11 cellular contexts compared by ENCODE assay signal in genomic region chr13:49097374-49097773, GRCh38.
DNase-seq lines count a peak whose midpoint lies in the region; ATAC-seq, FAIRE-seq and TF ChIP-seq lines count a peak whose summit lies in the region.
"Had no signal": no experiment of that assay in that cellular context is flagged by ENCODE, and none has a peak within 500 bp of the region (broad histone marks: within the 10 kb centered on the region; RNA-seq: fewer than 3 reads in every experiment).

No MANE protein-coding gene starts in this region.

- H4K20me1 ChIP-seq in BLaER1 treated with 17β-estradiol and CSF1 and Interleukin-3, amounts not matched to agents 10 nM and 100 nM: peaks cover 0 to 3% (median 0%) of the 10 kb centered on the region in 11 experiments; a peak in 1 of 22 replicates

- H3K4me2 ChIP-seq in BLaER1 treated with 17β-estradiol and CSF1 and Interleukin-3, amounts not matched to agents 10 nM and 100 nM: peak overlapping the region in 9 of 11 experiments; percentile 6 to 48 (median 32); a peak in 12 of 22 replicates

- no peak for FAIRE-seq in pancreas (lab: Jason Lieb, UNC)

- CTCF ChIA-PET in RWPE1 (lab: Yijun Ruan, JAX): interaction anchor here (0.8 kb wide), 1 partner anchor 91 kb away, joined by 5 read pairs; no protein-coding TSS in a partner anchor

- peaks cover 0 to 7% (median 0%) of the 10 kb centered on the region in 11 experiments; a peak in 2 of 22 replicates for H3K36me3 ChIP-seq in BLaER1 treated with 17β-estradiol and CSF1 and Interleukin-3, amounts not matched to agents 10 nM and 100 nM
- H3K36me3 ChIP-seq in pancreas: no peaks in the 10 kb centered on the region

- H3K9ac ChIP-seq in BLaER1 treated with 17β-estradiol and CSF1 and Interleukin-3, amounts not matched to agents 10 nM and 100 nM: peak overlapping the region in 1 of 11 experiments; percentile 43; a peak in 1 of 22 replicates

- intact Hi-C loops in pancreas (cut with DNase I) (no loop called here), posterior cingulate gyrus (cut with DNase I) (no loop called here)

- WGBS in pancreas, 2 donors: 43 to 59% methylated on average over 2 of the region's 2 CpGs

- H3K9me3 ChIP-seq in BLaER1 treated with 17β-estradiol and CSF1 and Interleukin-3, amounts not matched to agents 10 nM and 100 nM (replicated peaks in 1 of 11): no peaks in the 10 kb centered on the region
- no peaks in the 10 kb centered on the region for H3K9me3 ChIP-seq in pancreas

- TF ChIP-seq CTCF in RWPE1 (conservative IDR thresholded peaks at IDR 0.05; ENCODE audit: low read depth) (no peak), pancreas (IDR thresholded peaks at IDR 0.05) (no peak)

- peak; percentile 19 to 63 (median 53) for ATAC-seq in pancreas
- no peak for ATAC-seq in HG03460 (IDR thresholded peaks at IDR 0.05; ENCODE audit: unreplicated experiment)

- H3K4me3 ChIP-seq in BLaER1 treated with 17β-estradiol and CSF1 and Interleukin-3, amounts not matched to agents 10 nM and 100 nM: no peak overlapping the region
- H3K4me3 ChIP-seq in pancreas: no peak overlapping the region

- H3K4me1 ChIP-seq in BLaER1 treated with 17β-estradiol and CSF1 and Interleukin-3, amounts not matched to agents 10 nM and 100 nM: peaks cover 20 to 34% (median 29%) of the 10 kb centered on the region in 10 experiments
- H3K4me1 ChIP-seq in pancreas: peaks cover 32 to 54% (median 54%) of the 10 kb centered on the region in 3 donors

- POLR2A ChIA-PET in RWPE1 (lab: Yijun Ruan, JAX; ENCODE audit: low non-redundant PET): interaction anchor here (0.7 kb wide), 1 partner anchor 346 kb away, joined by 4 read pairs; the partner anchor contains the start of gene CAB39L

- peak; percentile 60 for DNase-seq in RWPE1 (ENCODE audit: low spot score)
- DNase-seq in fibroblast of gingiva (ENCODE audit: low read depth): peak; percentile 93
- no peak for DNase-seq in pancreas
- no peak for DNase-seq in medulla oblongata (ENCODE audit: extremely low spot score)
- no peak for DNase-seq in NCI-H2107 (lab: John Stamatoyannopoulos, UW)
- DNase-seq in posterior cingulate gyrus: no peak
- DNase-seq: GDM1; NCI-H2171 treated with DMSO at 0.1 percent for 48 hours; stimulated activated naive CD4-positive, alpha-beta T cell had no signal

- H3K27me3 ChIP-seq in BLaER1 treated with 17β-estradiol and CSF1 and Interleukin-3, amounts not matched to agents 10 nM and 100 nM: no peaks in the 10 kb centered on the region
- no peaks in the 10 kb centered on the region for H3K27me3 ChIP-seq in pancreas

- H3K27ac ChIP-seq in BLaER1 treated with 17β-estradiol and CSF1 and Interleukin-3, amounts not matched to agents 10 nM and 100 nM: no peak overlapping the region
- H3K27ac ChIP-seq in RWPE1 (no peak overlapping the region), pancreas (peak overlapping the region; percentile 2 to 76 (median 43))

Comparison
In these comparisons a context has a peak if more than half of its experiments do, and no peak if none do; other contexts are left out.
1. H3K27ac ChIP-seq: peak in pancreas (4 of 4); none in BLaER1 treated with 17β-estradiol and CSF1 and Interleukin-3, amounts not matched to agents 10 nM and 100 nM (0 of 11) and RWPE1 (single experiment).
2. DNase-seq: peak in RWPE1 (single experiment) and fibroblast of gingiva (single experiment); none in pancreas (0 of 6), medulla oblongata (single experiment), NCI-H2107 (single experiment) and posterior cingulate gyrus (0 of 10).